12 cellular contexts compared by ENCODE assay signal in the genomic region with DNA sequence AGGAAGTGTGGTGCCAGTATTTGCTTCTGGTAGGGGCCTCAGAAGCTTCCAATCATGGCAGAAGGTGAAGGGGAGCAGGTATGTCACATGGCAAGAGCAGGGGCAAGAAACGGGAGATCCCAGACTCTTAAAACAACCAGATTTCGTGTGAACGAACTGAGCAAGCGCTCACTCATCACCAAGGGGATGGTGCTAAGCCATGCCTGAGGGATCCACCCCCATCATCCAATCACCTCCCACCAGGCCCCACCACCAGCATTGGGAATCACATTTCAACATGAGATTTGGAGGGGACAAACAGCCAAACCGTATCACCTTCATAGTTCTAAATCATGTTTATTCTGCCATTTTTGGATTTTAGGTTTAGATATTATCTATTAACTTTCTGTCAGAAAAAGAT.
A peak's percentile ranks its signal among the peaks of the same experiment; 100 is the strongest.
DNase-seq lines count a peak whose midpoint lies in the region; TF ChIP-seq lines count a peak whose summit lies in the region.
"Had no signal": no experiment of that assay in that cellular context is flagged by ENCODE, and none has a peak within 500 bp of the region (broad histone marks: within the 10 kb centered on the region; RNA-seq: fewer than 3 reads in every experiment).

No MANE protein-coding gene starts in this region.

- TF ChIP-seq CTCF in H9 (conservative IDR thresholded peaks at IDR 0.05): no peak
- no peak for TF ChIP-seq CTCF in chondrocyte (IDR thresholded peaks at IDR 0.05)
- no peak for TF ChIP-seq CTCF in nephron (IDR thresholded peaks at IDR 0.05; ENCODE audit: unreplicated experiment in 3 of 3)
- TF ChIP-seq CTCF in coronary artery (IDR thresholded peaks at IDR 0.05): no peak

- no peak overlapping the region for H2BK5ac ChIP-seq in H9 (ENCODE audit: insufficient read length, low read length)

- H3K27ac Mint-ChIP-seq in H9: peak overlapping the region in 2 of 3 experiments; percentile 14 to 43; a peak in 1 of 7 replicates
- peak overlapping the region; percentile 79 for H3K27ac Mint-ChIP-seq in chondrocyte (ENCODE audit: unreplicated experiment)
- H3K27ac Mint-ChIP-seq in nephron: peak overlapping the region; percentile 76 to 92 (median 88)
- H3K27ac Mint-ChIP-seq: CD4-positive, alpha-beta memory T cell had no signal

- H3K4me1 Mint-ChIP-seq in H9 (peaks cover 20 to 26% of the 10 kb centered on the region in 2 experiments), chondrocyte (ENCODE audit: low read depth) (peaks cover 50% of the 10 kb centered on the region), nephron (peaks cover 24% of the 10 kb centered on the region)
- H3K4me1 Mint-ChIP-seq: CD4-positive, alpha-beta memory T cell had no signal

- H3K4me3 Mint-ChIP-seq in H9 (no peak overlapping the region), chondrocyte (ENCODE audit: unreplicated experiment) (no peak overlapping the region), nephron (no peak overlapping the region)
- H3K4me3 Mint-ChIP-seq: CD4-positive, alpha-beta memory T cell had no signal

- no peak overlapping the region for H2BK120ac ChIP-seq in H9 (ENCODE audit: low read depth, low read length, poor library complexity, severe bottlenecking)

- no peak overlapping the region for H2AFZ ChIP-seq in H9 (ENCODE audit: low read length)

- H4K5ac ChIP-seq in H9 (ENCODE audit: insufficient read length, low read depth, low read length): no peak overlapping the region

- H4K91ac ChIP-seq in H9 (ENCODE audit: insufficient read length, low read depth, low read length): no peak overlapping the region

- no peak overlapping the region for H2BK20ac ChIP-seq in H9 (ENCODE audit: low read depth, low read length, poor library complexity, severe bottlenecking)

- no peaks in the 10 kb centered on the region for H3K9me3 ChIP-seq in H9 (ENCODE audit: control insufficient read depth, low read depth, low read length)

- no peak overlapping the region for H3K4me3 ChIP-seq in H7 (ENCODE audit: insufficient read depth, low read depth, low read length)
- no peak overlapping the region for H3K4me3 ChIP-seq in coronary artery

- no peak overlapping the region for H3K9ac ChIP-seq in H9 (ENCODE audit: extremely low read depth, insufficient read length, low read length)

- H3K79me1 ChIP-seq in H9 (ENCODE audit: insufficient read depth, low read depth, low read length, poor library complexity, severe bottlenecking): no peaks in the 10 kb centered on the region

- H3K4me2 ChIP-seq in H9 (ENCODE audit: insufficient read depth, insufficient read length, low read length): no peak overlapping the region

- H3K9me3 Mint-ChIP-seq in H9: peaks cover 3 to 5% of the 10 kb centered on the region in 2 experiments; a peak in 2 of 5 replicates
- peaks cover 4% of the 10 kb centered on the region for H3K9me3 Mint-ChIP-seq in chondrocyte (ENCODE audit: low read depth)
- H3K9me3 Mint-ChIP-seq in nephron: no peaks in the 10 kb centered on the region

- H3K79me2 ChIP-seq in H9 (ENCODE audit: insufficient read depth, low read length): no peaks in the 10 kb centered on the region

- H4K20me1 ChIP-seq in H9 (ENCODE audit: control insufficient read depth, insufficient read depth, insufficient read length): no peaks in the 10 kb centered on the region

- DNase-seq in H9 (no peak), chondrocyte (ENCODE audit: low spot score) (no peak), NCI-H82 (lab: John Stamatoyannopoulos, UW) (no peak), H7 (no peak), coronary artery (ENCODE audit: low spot score) (no peak)
- DNase-seq: C1 segment of cervical spinal cord; CD4-positive, alpha-beta memory T cell; COR-L47; DMS153; DND-41; HCEC 1CT had no signal

- peaks cover 12 to 20% (median 20%) of the 10 kb centered on the region in 3 experiments for H3K36me3 Mint-ChIP-seq in H9 (ENCODE audit: insufficient read depth in 1 of 3, low read depth in 3 of 3)
- H3K36me3 Mint-ChIP-seq in chondrocyte (ENCODE audit: low read depth): peaks cover 7% of the 10 kb centered on the region
- H3K36me3 Mint-ChIP-seq in nephron (ENCODE audit: low read depth): peaks cover 39% of the 10 kb centered on the region

- H3K27ac ChIP-seq in H9 (ENCODE audit: insufficient read length, low read depth, low read length) (no peak overlapping the region), coronary artery (no peak overlapping the region)

- H3K4me1 ChIP-seq in H9 (ENCODE audit: insufficient read depth, low read length): peaks cover 5% of the 10 kb centered on the region; the same call in 1 of the 2 replicates

- H3K27me3 Mint-ChIP-seq in H9 (ENCODE audit: low read depth): no peaks in the 10 kb centered on the region
- H3K27me3 Mint-ChIP-seq in chondrocyte (ENCODE audit: low read depth): no peaks in the 10 kb centered on the region
- no peaks in the 10 kb centered on the region for H3K27me3 Mint-ChIP-seq in nephron (ENCODE audit: low read depth)
- H3K27me3 Mint-ChIP-seq: CD4-positive, alpha-beta memory T cell had no signal

- H2BK12ac ChIP-seq in H9 (ENCODE audit: insufficient read length, low read depth, low read length): no peak overlapping the region

- no peak overlapping the region for H3K56ac ChIP-seq in H9 (ENCODE audit: insufficient read length, low read depth, low read length)

- no peak overlapping the region for H2AK5ac ChIP-seq in H9 (ENCODE audit: insufficient read length, low read length)

- no peak overlapping the region for H3K18ac ChIP-seq in H9 (ENCODE audit: insufficient read length, low read depth, low read length)

- no peak overlapping the region for H3K14ac ChIP-seq in H9 (ENCODE audit: insufficient read depth, low read length)

- WGBS in H9 (ENCODE audit: extremely low coverage, insufficient read length, low lambda C conversion rate): no CpG with 5 or more reads among the region's 5 CpGs

- no peak overlapping the region for H3K4ac ChIP-seq in H9 (ENCODE audit: low read depth, low read length)

- H3T11ph ChIP-seq in H9 (ENCODE audit: low read length): no peak overlapping the region

- H3K23ac ChIP-seq in H9 (ENCODE audit: insufficient read length, low read depth, low read length): no peak overlapping the region

- no peak overlapping the region for H2BK15ac ChIP-seq in H9 (ENCODE audit: low read depth, low read length)

- no peaks in the 10 kb centered on the region for H3K23me2 ChIP-seq in H9 (ENCODE audit: insufficient read length, low read depth, low read length, poor library complexity, severe bottlenecking)

- H3K27me3 ChIP-seq in H9 (ENCODE audit: insufficient read depth, low read length) (no peaks in the 10 kb centered on the region), H7 (ENCODE audit: control insufficient read depth, insufficient read depth, low read length) (no peaks in the 10 kb centered on the region)

- no peak overlapping the region for H4K8ac ChIP-seq in H9 (replicated peaks; ENCODE audit: insufficient read length, low read depth, low read length)

- no peaks in the 10 kb centered on the region; the same call in 1 of the 2 replicates for H3K36me3 ChIP-seq in H7 (replicated peaks; ENCODE audit: control insufficient read depth, insufficient read depth, low read length)

Comparison
In these comparisons a context has a peak if more than half of its experiments do, and no peak if none do; other contexts are left out.
1. H3K27ac Mint-ChIP-seq: peak in every context shown above with its lines; median percentile 88 in nephron; 79 in chondrocyte; 28 in H9.